ENCODE assay signal across 11 cellular contexts in the genomic region with DNA sequence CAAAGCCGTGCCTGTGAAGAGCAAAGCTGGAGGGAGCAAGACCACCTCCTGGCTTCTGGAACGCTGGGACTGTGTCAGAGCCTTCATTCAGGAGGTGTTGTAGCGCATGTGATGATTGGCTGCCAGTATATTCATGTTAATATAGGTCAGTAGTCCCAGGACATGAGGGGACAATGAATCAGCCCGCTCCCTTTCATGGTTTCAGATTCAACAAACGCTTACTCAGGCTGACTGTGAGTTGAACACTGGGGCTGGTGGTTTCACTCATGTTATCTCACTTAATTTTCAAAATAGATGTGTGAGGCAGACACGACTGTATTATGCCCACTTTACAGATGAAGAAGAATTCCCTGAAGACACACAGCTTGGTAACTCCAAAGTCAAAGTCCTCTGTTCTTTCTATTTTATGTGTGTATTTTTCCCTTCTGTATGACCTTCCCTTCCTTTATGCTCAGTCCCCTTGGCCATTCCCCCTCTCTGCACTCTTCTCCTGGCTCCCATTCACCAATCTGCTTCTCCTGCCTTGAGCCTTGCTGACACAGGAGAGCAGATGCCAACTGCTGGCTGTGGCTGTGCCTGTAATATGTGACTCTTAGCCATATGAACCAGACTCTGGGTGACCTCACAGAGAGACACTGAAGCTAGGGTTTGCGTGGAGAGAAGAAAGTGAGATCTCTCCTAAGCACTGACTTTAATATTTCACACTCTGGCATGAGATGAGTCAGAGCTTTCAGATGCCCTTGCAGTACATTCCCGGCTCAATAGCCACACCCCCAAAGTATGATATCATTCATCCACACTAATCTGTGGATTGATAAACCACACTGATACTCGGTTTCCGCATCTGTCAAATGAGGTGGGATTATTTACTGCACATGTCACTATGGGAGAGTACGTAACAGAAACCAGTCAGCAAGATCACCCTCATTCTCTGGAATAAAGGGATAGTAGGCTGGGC. TPM values are rescaled to one million over a fixed set of nuclear protein-coding genes. Genes with fewer than 3 reads are reported as not detected.
A peak's percentile ranks its signal among the peaks of the same experiment; 100 is the strongest.
DNase-seq lines count a peak whose midpoint lies in the region; ATAC-seq and TF ChIP-seq lines count a peak whose summit lies in the region.
"Had no signal": no experiment of that assay in that cellular context is flagged by ENCODE, and none has a peak within 500 bp of the region (broad histone marks: within the 10 kb centered on the region; RNA-seq: fewer than 3 reads in every experiment).

No MANE protein-coding gene starts in this region.

- TF ChIP-seq CTCF in IMR-90 (conservative IDR thresholded peaks at IDR 0.05; ENCODE audit: low read depth, low read length) = no peak
- no peak for TF ChIP-seq CTCF in CD8-positive, alpha-beta T cell (IDR thresholded peaks at IDR 0.05)

- no peaks in the 10 kb centered on the region for H3K36me3 ChIP-seq in IMR-90 (ENCODE audit: control insufficient read depth, insufficient read depth, low read length)
- H3K36me3 ChIP-seq in CD8-positive, alpha-beta T cell (ENCODE audit: insufficient read depth, low read length) = no peaks in the 10 kb centered on the region

- H3K23ac ChIP-seq in IMR-90 (ENCODE audit: low read depth, low read length) = no peak overlapping the region; the same call in 1 of the 2 replicates

- 90% methylated on average over 2 of the region's 11 CpGs; no CpG with 5 or more reads in 1 of the 2 experiments for WGBS in IMR-90 (ENCODE audit: extremely low coverage in 2 of 2, insufficient read length in 1 of 2), 2 experiments

- H3K9me3 ChIP-seq in IMR-90 (ENCODE audit: control insufficient read depth, insufficient read depth, low read length) = no peaks in the 10 kb centered on the region
- no peaks in the 10 kb centered on the region for H3K9me3 ChIP-seq in CD8-positive, alpha-beta T cell (ENCODE audit: low read length)

- in situ Hi-C loops in IMR-90 (cut with MboI; ENCODE audit: low sequenced_read_pairs) = loop anchor here (5.0 to 10.0 kb wide), 3 partner anchors 160 to 1123 kb away; a partner anchor contains a TSS

- no peaks in the 10 kb centered on the region for H3K9me3 Mint-ChIP-seq in activated T-cell treated with anti-CD3 and anti-CD28 coated beads, Interleukin-2, amount 50 U/mL, for 24 hours
- H3K9me3 Mint-ChIP-seq in dendritic cell treated with granulocyte-macrophage colony-stimulating factor and Interleukin-4, amounts not matched to agents 40 ng/mL and 50 ng/mL, for 4 days = no peaks in the 10 kb centered on the region
- H3K9me3 Mint-ChIP-seq in stimulated activated memory B cell treated with anti-CD40 and anti-IgM and Interleukin-4, amounts not matched to agents 10 μg/mL and 1 μg/mL and 100 μg/mL, for 72 hours = no peaks in the 10 kb centered on the region
- no peaks in the 10 kb centered on the region for H3K9me3 Mint-ChIP-seq in CD8-positive, alpha-beta T cell
- H3K9me3 Mint-ChIP-seq: T-helper 1 cell treated with Interleukin-12 subunit alpha and Interleukin-12 subunit beta and Interleukin-4 antibody, amounts not matched to agents 30 μg/mL and 1 μg/mL, for 36 hours had no signal

- H3K4ac ChIP-seq in IMR-90 (ENCODE audit: low read depth, low read length) = no peak overlapping the region

- no peak overlapping the region for H3K9ac ChIP-seq in IMR-90 (ENCODE audit: low read depth, low read length)

- no peak overlapping the region for H4K8ac ChIP-seq in IMR-90 (ENCODE audit: low read depth in 2 of 2, low read length in 2 of 2)

- no TSS peak for BruUV-seq in IMR-90 (replicated peaks; lab: Mats Ljungman, UMichigan)

- H2BK20ac ChIP-seq in IMR-90 (ENCODE audit: low read depth, low read length) = no peak overlapping the region; the same call in 1 of the 2 replicates

- H3K27ac ChIP-seq in IMR-90 (ENCODE audit: insufficient read depth, low read length) = no peak overlapping the region
- no peak overlapping the region for H3K27ac ChIP-seq in CD8-positive, alpha-beta T cell (ENCODE audit: low read depth, low read length)

- H4K91ac ChIP-seq in IMR-90 (ENCODE audit: insufficient read depth, low read depth, low read length) = no peak overlapping the region

- no peak overlapping the region for H3K4me3 ChIP-seq in IMR-90 (ENCODE audit: insufficient read depth, low read depth, low read length)
- no peak overlapping the region for H3K4me3 ChIP-seq in CD8-positive, alpha-beta T cell (ENCODE audit: low read depth, low read length)

- H3K79me1 ChIP-seq in IMR-90 (ENCODE audit: low read depth in 1 of 2, low read length in 2 of 2) = no peaks in the 10 kb centered on the region

- no peaks in the 10 kb centered on the region for H4K20me1 ChIP-seq in IMR-90 (ENCODE audit: insufficient read depth, low read length)

- H3K9me1 ChIP-seq in IMR-90 (ENCODE audit: insufficient read depth, low read length) = 0 out of 2 replicates have a peak, but pooled peaks cover 2% of the 10 kb centered on the region

- peak overlapping the region; percentile 25 for H3K4me2 ChIP-seq in IMR-90 (ENCODE audit: low read depth, low read length)

- H3K18ac ChIP-seq in IMR-90 (ENCODE audit: low read depth, low read length) = no peak overlapping the region

- POLR2A ChIA-PET in IMR-90 (lab: Charles Lee; ENCODE audit: unreplicated experiment) = no interaction called here
- POLR2A ChIA-PET in CD8-positive, alpha-beta T cell (lab: Charles Lee) = no interaction called here

- H3K14ac ChIP-seq in IMR-90 (replicated peaks; ENCODE audit: low read depth, low read length) = no peak overlapping the region

- TF ChIP-seq RAD21 in IMR-90 (IDR thresholded peaks at IDR 0.05; ENCODE audit: low read length) = no peak

- H2AFZ ChIP-seq in IMR-90 (replicated peaks; ENCODE audit: low read length, poor library complexity) = no peak overlapping the region

- dilution Hi-C loops in IMR-90 (cut with HindIII; ENCODE audit: low sequenced_read_pairs, unreplicated experiment) = loop anchor here (25.0 kb wide), 1 partner anchor 175 kb away; a partner anchor contains a TSS

- H2AK5ac ChIP-seq in IMR-90 (ENCODE audit: low read depth, low read length) = no peak overlapping the region

- peak overlapping the region; percentile 80 for H3K27ac Mint-ChIP-seq in activated T-cell treated with anti-CD3 and anti-CD28 coated beads, Interleukin-2, amount 50 U/mL, for 24 hours
- H3K27ac Mint-ChIP-seq in dendritic cell treated with granulocyte-macrophage colony-stimulating factor and Interleukin-4, amounts not matched to agents 40 ng/mL and 50 ng/mL, for 4 days = peak overlapping the region; percentile 9
- no peak overlapping the region for H3K27ac Mint-ChIP-seq in stimulated activated memory B cell treated with anti-CD40 and anti-IgM and Interleukin-4, amounts not matched to agents 10 μg/mL and 1 μg/mL and 100 μg/mL, for 72 hours
- no peak overlapping the region for H3K27ac Mint-ChIP-seq in CD8-positive, alpha-beta T cell
- H3K27ac Mint-ChIP-seq: T-helper 1 cell treated with Interleukin-12 subunit alpha and Interleukin-12 subunit beta and Interleukin-4 antibody, amounts not matched to agents 30 μg/mL and 1 μg/mL, for 36 hours had no signal

- H3K4me3 Mint-ChIP-seq in activated T-cell treated with anti-CD3 and anti-CD28 coated beads, Interleukin-2, amount 50 U/mL, for 24 hours = no peak overlapping the region
- no peak overlapping the region for H3K4me3 Mint-ChIP-seq in dendritic cell treated with granulocyte-macrophage colony-stimulating factor and Interleukin-4, amounts not matched to agents 40 ng/mL and 50 ng/mL, for 4 days
- peak overlapping the region; percentile 4 for H3K4me3 Mint-ChIP-seq in stimulated activated memory B cell treated with anti-CD40 and anti-IgM and Interleukin-4, amounts not matched to agents 10 μg/mL and 1 μg/mL and 100 μg/mL, for 72 hours
- no peak overlapping the region for H3K4me3 Mint-ChIP-seq in CD8-positive, alpha-beta T cell
- H3K4me3 Mint-ChIP-seq: T-helper 1 cell treated with Interleukin-12 subunit alpha and Interleukin-12 subunit beta and Interleukin-4 antibody, amounts not matched to agents 30 μg/mL and 1 μg/mL, for 36 hours had no signal

- no peak for DNase-seq in activated T-cell treated with anti-CD3 and anti-CD28 coated beads, Interleukin-2, amount 50 U/mL, for 24 hours
- DNase-seq in activated T-cell treated with anti-CD3 and anti-CD28 coated beads for 4 hours (no peak), IMR-90 (peak; percentile 69), SHP77 treated with DMSO at 0.1 percent for 48 hours (lab: John Stamatoyannopoulos, UW) (no peak), putamen (ENCODE audit: low spot score) (no peak)
- DNase-seq in CD8-positive, alpha-beta T cell = no peak
- DNase-seq: aorta, C1 segment of cervical spinal cord had no signal

- no peak overlapping the region for H2BK15ac ChIP-seq in IMR-90 (ENCODE audit: low read depth, low read length)

- no peak for TF ChIP-seq POLR2A in IMR-90 (IDR thresholded peaks at IDR 0.05; ENCODE audit: low read depth, low read length)

- no peak overlapping the region for H2AK9ac ChIP-seq in IMR-90 (replicated peaks; ENCODE audit: low read depth, low read length, poor library complexity)

- intact Hi-C loops in IMR-90 (cut with micrococcal nuclease) = loop anchor here (2.0 to 10.0 kb wide), 3 partner anchors 563 to 1110 kb away; no protein-coding TSS in a partner anchor
- intact Hi-C loops in dendritic cell treated with granulocyte-macrophage colony-stimulating factor and Interleukin-4, amounts not matched to agents 40 ng/mL and 50 ng/mL, for 4 days (cut with micrococcal nuclease) = loop anchor here (2.0 kb wide), 1 partner anchor 75 kb away; no protein-coding TSS in a partner anchor
- intact Hi-C loops in CD8-positive, alpha-beta T cell (cut with DNase I, micrococcal nuclease) = loop anchor here in 1 of 2 experiments (5.0 to 10.0 kb wide), 3 partner anchors 1033 to 1125 kb away; no protein-coding TSS in a partner anchor

- H3K56ac ChIP-seq in IMR-90 (ENCODE audit: extremely low read depth, insufficient read depth, low read length) = no peak overlapping the region

- ATAC-seq in IMR-90 (ENCODE audit: low read depth) = peak; percentile 58
- peak; percentile 78 for ATAC-seq in stimulated activated memory B cell treated with anti-CD40 and anti-IgM and Interleukin-4, amounts not matched to agents 10 μg/mL and 1 μg/mL and 100 μg/mL, for 72 hours
- no peak for ATAC-seq in CD8-positive, alpha-beta T cell

- H4K5ac ChIP-seq in IMR-90 (ENCODE audit: low read depth, low read length) = no peak overlapping the region

- peaks cover 35% of the 10 kb centered on the region for H3K27me3 Mint-ChIP-seq in activated T-cell treated with anti-CD3 and anti-CD28 coated beads, Interleukin-2, amount 50 U/mL, for 24 hours
- H3K27me3 Mint-ChIP-seq in dendritic cell treated with granulocyte-macrophage colony-stimulating factor and Interleukin-4, amounts not matched to agents 40 ng/mL and 50 ng/mL, for 4 days = peaks cover 41% of the 10 kb centered on the region
- H3K27me3 Mint-ChIP-seq in stimulated activated memory B cell treated with anti-CD40 and anti-IgM and Interleukin-4, amounts not matched to agents 10 μg/mL and 1 μg/mL and 100 μg/mL, for 72 hours = peaks cover 40% of the 10 kb centered on the region
- peaks cover 25% of the 10 kb centered on the region for H3K27me3 Mint-ChIP-seq in CD8-positive, alpha-beta T cell (ENCODE audit: low read depth)

- peaks cover 6% of the 10 kb centered on the region for H3K4me1 Mint-ChIP-seq in activated T-cell treated with anti-CD3 and anti-CD28 coated beads, Interleukin-2, amount 50 U/mL, for 24 hours (ENCODE audit: low read depth)
- peaks cover 22% of the 10 kb centered on the region for H3K4me1 Mint-ChIP-seq in dendritic cell treated with granulocyte-macrophage colony-stimulating factor and Interleukin-4, amounts not matched to agents 40 ng/mL and 50 ng/mL, for 4 days (ENCODE audit: low read depth)
- H3K4me1 Mint-ChIP-seq in stimulated activated memory B cell treated with anti-CD40 and anti-IgM and Interleukin-4, amounts not matched to agents 10 μg/mL and 1 μg/mL and 100 μg/mL, for 72 hours = peaks cover 19% of the 10 kb centered on the region
- no peaks in the 10 kb centered on the region for H3K4me1 Mint-ChIP-seq in CD8-positive, alpha-beta T cell (ENCODE audit: low read depth)

- no peaks in the 10 kb centered on the region for H3K36me3 Mint-ChIP-seq in activated T-cell treated with anti-CD3 and anti-CD28 coated beads, Interleukin-2, amount 50 U/mL, for 24 hours (ENCODE audit: low read depth)
- H3K36me3 Mint-ChIP-seq in dendritic cell treated with granulocyte-macrophage colony-stimulating factor and Interleukin-4, amounts not matched to agents 40 ng/mL and 50 ng/mL, for 4 days (ENCODE audit: low read depth) = no peaks in the 10 kb centered on the region
- no peaks in the 10 kb centered on the region for H3K36me3 Mint-ChIP-seq in stimulated activated memory B cell treated with anti-CD40 and anti-IgM and Interleukin-4, amounts not matched to agents 10 μg/mL and 1 μg/mL and 100 μg/mL, for 72 hours
- H3K36me3 Mint-ChIP-seq in CD8-positive, alpha-beta T cell = no peaks in the 10 kb centered on the region

- H2BK120ac ChIP-seq in IMR-90 (ENCODE audit: low read depth, low read length) = no peak overlapping the region

- peaks cover 7% of the 10 kb centered on the region for H3K4me1 ChIP-seq in IMR-90 (ENCODE audit: control insufficient read depth, insufficient read depth, low read length)
- H3K4me1 ChIP-seq in CD8-positive, alpha-beta T cell (ENCODE audit: insufficient read depth, low read length) = no peaks in the 10 kb centered on the region

- H2BK5ac ChIP-seq in IMR-90 (ENCODE audit: low read depth, low read length, poor library complexity, severe bottlenecking) = no peak overlapping the region

- CTCF ChIA-PET in IMR-90 (lab: Yijun Ruan, JAX) = interaction anchor here (2.8 to 5.2 kb wide), 2 partner anchors 157 to 163 kb away, joined by 22 to 47 read pairs; no protein-coding TSS in a partner anchor
- CTCF ChIA-PET in CD8-positive, alpha-beta T cell (lab: Charles Lee) = interaction anchor here (0.7 to 3.6 kb wide), 6 partner anchors 12 to 162 kb away, joined by 3 to 33 read pairs (median 3); no protein-coding TSS in a partner anchor

- peaks cover 25% of the 10 kb centered on the region for H3K27me3 ChIP-seq in IMR-90 (ENCODE audit: control insufficient read depth, insufficient read depth, low read length)
- H3K27me3 ChIP-seq in CD8-positive, alpha-beta T cell (ENCODE audit: insufficient read depth, low read length) = peaks cover 4% of the 10 kb centered on the region

RNA-seq across cellular contexts. Expression of a gene that starts 31.4 kb away (rescaled TPM):
- total RNA-seq in IMR-90 (2012; rRNA removed) = 61.9 and 64.7 TPM in 2 replicates
- 58.1 and 64.6 TPM in 2 replicates for polyA plus RNA-seq in IMR-90 (2012; rRNA removed)
- 38.9 and 51.3 TPM in 2 replicates for polyA plus RNA-seq in IMR-90 (2012; cell fraction: cytosol; rRNA removed)
- 85.2 and 89.7 TPM in 2 replicates for polyA plus RNA-seq in IMR-90 (2012; cell fraction: nucleus; rRNA removed; ENCODE audit: low replicate concordance)
- total RNA-seq in CD8-positive, alpha-beta T cell = not detected

Comparison
In these comparisons a context has a peak if more than half of its experiments do, and no peak if none do; other contexts are left out.
1. H3K27ac Mint-ChIP-seq: peak in activated T-cell treated with anti-CD3 and anti-CD28 coated beads, Interleukin-2, amount 50 U/mL, for 24 hours (single experiment) and dendritic cell treated with granulocyte-macrophage colony-stimulating factor and Interleukin-4, amounts not matched to agents 40 ng/mL and 50 ng/mL, for 4 days (single experiment); none in stimulated activated memory B cell treated with anti-CD40 and anti-IgM and Interleukin-4, amounts not matched to agents 10 μg/mL and 1 μg/mL and 100 μg/mL, for 72 hours (single experiment) and CD8-positive, alpha-beta T cell (single experiment).
2. RNA of a gene that starts 31.4 kb away (total RNA-seq): 61.9 to 64.7 TPM in IMR-90; not detected in CD8-positive, alpha-beta T cell; every median in the first group is over 10 times any median in the second.